ENCODE assay signal across 8 cellular contexts in the genomic region with DNA sequence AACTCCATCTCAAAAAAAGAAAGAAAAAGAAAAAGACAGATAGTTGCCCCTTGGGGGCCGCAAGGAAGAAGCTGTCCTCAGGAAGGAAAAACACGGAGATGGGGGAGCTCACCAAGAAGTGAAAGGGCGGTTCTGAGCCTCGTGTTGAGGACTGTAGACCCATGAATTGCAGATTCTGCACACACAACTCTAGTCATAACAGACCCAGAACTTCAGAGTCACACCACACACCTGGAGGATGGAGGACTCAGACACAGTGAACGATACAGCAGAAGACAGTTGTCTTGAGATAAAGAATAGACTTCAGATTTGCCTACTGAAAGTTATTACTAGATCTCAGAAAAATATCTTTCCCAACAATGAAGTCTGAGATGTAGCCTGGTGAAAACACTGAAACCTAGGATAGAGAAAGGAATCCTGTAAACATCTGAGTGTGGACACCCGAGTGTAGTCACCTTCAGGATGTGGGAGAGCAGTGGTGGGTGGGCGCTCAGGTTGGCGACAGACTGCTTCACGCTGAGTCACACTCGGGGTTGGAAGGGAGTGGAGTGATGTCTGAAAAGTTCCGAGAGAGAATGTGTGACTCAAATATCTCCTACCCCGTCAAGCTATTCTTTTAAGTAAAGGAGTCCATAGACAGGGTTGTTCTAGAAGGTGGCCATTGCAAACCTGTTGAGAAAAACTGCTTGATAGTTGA.
DNase-seq lines count a peak whose midpoint lies in the region; ATAC-seq and TF ChIP-seq lines count a peak whose summit lies in the region.

No MANE protein-coding gene starts in this region.

- TF ChIP-seq EP300 in esophagus muscularis mucosa (IDR thresholded peaks at IDR 0.05), result no peak

- whole genome bisulfite sequencing in esophagus muscularis mucosa, result 91% methylated on average over 11 of the region's 12 CpGs

- ATAC-seq in HG03457 (IDR thresholded peaks at IDR 0.05; ENCODE audit: unreplicated experiment), result no peak
- no peak for ATAC-seq in HG03097 (IDR thresholded peaks at IDR 0.05; ENCODE audit: low FRiP score, unreplicated experiment)

- no peak for TF ChIP-seq POLR2A in esophagus muscularis mucosa (IDR thresholded peaks at IDR 0.05; ENCODE audit: low read depth)

- no peaks in the 10 kb centered on the region for H3K4me1 ChIP-seq in esophagus muscularis mucosa

- peaks cover 24 to 95% (median 81%) of the 10 kb centered on the region in 4 donors for H3K36me3 ChIP-seq in esophagus muscularis mucosa

- no peak for TF ChIP-seq CTCF in dorsolateral prefrontal cortex (IDR thresholded peaks at IDR 0.05 in 54 of 56, conservative IDR thresholded peaks at IDR 0.05 in 2 of 56; ENCODE audit: low read depth in 1 of 56, partially characterized antibody in 56 of 56)
- TF ChIP-seq CTCF in esophagus muscularis mucosa (IDR thresholded peaks at IDR 0.05), result no peak

- intact Hi-C loops in dorsolateral prefrontal cortex (cut with DNase I), result no loop called here
- intact Hi-C loops in esophagus muscularis mucosa (cut with DNase I), result loop anchor here (10.0 kb wide), 1 partner anchor 145 kb away; no protein-coding TSS in a partner anchor

- DNase-seq in GM04503 (ENCODE audit: low read depth), result peak; percentile 35
- DNase-seq in activated CD4-positive, alpha-beta T cell treated with anti-CD3 and anti-CD28 coated beads, Interleukin-2, amount 50 U/mL, for 24 hours (ENCODE audit: low read depth in 1 of 2, low spot score in 1 of 2), result peak; percentile 15 to 42
- peak in 7 of 10 donors; percentile 49 to 83 (median 67) for DNase-seq in dorsolateral prefrontal cortex
- peak; percentile 23 to 45 for DNase-seq in stimulated activated CD4-positive, alpha-beta T cell treated with anti-CD3 and anti-CD28 coated beads, Interleukin-1b, Interleukin-23, amount 100 ng/mL, for 4 hours (ENCODE audit: low read depth in 2 of 2)
- DNase-seq in NCI-H526 (lab: John Stamatoyannopoulos, UW), result no peak
- DNase-seq in esophagus muscularis mucosa (ENCODE audit: extremely low spot score), result no peak

- H3K4me3 ChIP-seq in dorsolateral prefrontal cortex (no peak overlapping the region), esophagus muscularis mucosa (no peak overlapping the region)

- H3K27ac ChIP-seq in dorsolateral prefrontal cortex, result peak overlapping the region in 35 of 59 donors; percentile 0 to 80 (median 42)
- H3K27ac ChIP-seq in esophagus muscularis mucosa (replicated peaks in 1 of 4), result no peak overlapping the region

- no peaks in the 10 kb centered on the region for H3K9me3 ChIP-seq in esophagus muscularis mucosa

- H3K27me3 ChIP-seq in dorsolateral prefrontal cortex, result no peaks in the 10 kb centered on the region
- H3K27me3 ChIP-seq in esophagus muscularis mucosa, result no peaks in the 10 kb centered on the region

Comparison
In these comparisons a context has a peak if more than half of its experiments do, and no peak if none do; other contexts are left out.
1. DNase-seq: peak in GM04503 (single experiment), activated CD4-positive, alpha-beta T cell treated with anti-CD3 and anti-CD28 coated beads, Interleukin-2, amount 50 U/mL, for 24 hours (2 of 2), dorsolateral prefrontal cortex (7 of 10) and stimulated activated CD4-positive, alpha-beta T cell treated with anti-CD3 and anti-CD28 coated beads, Interleukin-1b, Interleukin-23, amount 100 ng/mL, for 4 hours (2 of 2); none in NCI-H526 (0 of 2) and esophagus muscularis mucosa (single experiment).
2. H3K27ac ChIP-seq: peak in dorsolateral prefrontal cortex (35 of 59); none in esophagus muscularis mucosa (0 of 4).